8 cellular contexts compared by ENCODE assay signal in genomic region chr7:1137517-1138167, GRCh38. TPM values are rescaled to one million over a fixed set of nuclear protein-coding genes. Genes with fewer than 3 reads are reported as not detected.
A peak's percentile ranks its signal among the peaks of the same experiment; 100 is the strongest.
DNase-seq lines count a peak whose midpoint lies in the region; ATAC-seq and TF ChIP-seq lines count a peak whose summit lies in the region.

No MANE protein-coding gene starts in this region.

- CTCF ChIA-PET in activated CD4-positive, alpha-beta T cell treated with anti-CD3 and anti-CD28 coated beads for 36 hours (lab: Charles Lee), result interaction anchor here (0.6 to 1.8 kb wide), 13 partner anchors 15 to 145 kb away, joined by 3 to 8 read pairs (median 6); no protein-coding TSS in a partner anchor

- peak; percentile 54 for ATAC-seq in activated CD4-positive, alpha-beta T cell treated with anti-CD3 and anti-CD28 coated beads for 36 hours
- ATAC-seq in HG02885 (IDR thresholded peaks at IDR 0.05; ENCODE audit: poor library complexity, unreplicated experiment) (peak; percentile 62), SK-N-SH treated with all-trans-retinoic acid at 6 μM for 48 hours (peak; percentile 83)

- no peaks in the 10 kb centered on the region for H3K27me3 Mint-ChIP-seq in activated CD4-positive, alpha-beta T cell treated with anti-CD3 and anti-CD28 coated beads for 36 hours
- no peaks in the 10 kb centered on the region for H3K27me3 Mint-ChIP-seq in progenitor cell of endocrine pancreas

- H3K4me3 ChIP-seq in fibroblast of the aortic adventitia (ENCODE audit: low read depth, low read length), result peak overlapping the region; percentile 84

- TF ChIP-seq CTCF in fibroblast of the aortic adventitia (IDR thresholded peaks at IDR 0.05; ENCODE audit: insufficient read depth, low read length) (no peak), progenitor cell of endocrine pancreas (IDR thresholded peaks at IDR 0.05; ENCODE audit: unreplicated experiment) (no peak)

- peaks cover 4% of the 10 kb centered on the region for H3K36me3 Mint-ChIP-seq in activated CD4-positive, alpha-beta T cell treated with anti-CD3 and anti-CD28 coated beads for 36 hours (ENCODE audit: low read depth)
- peaks cover 11% of the 10 kb centered on the region for H3K36me3 Mint-ChIP-seq in progenitor cell of endocrine pancreas (ENCODE audit: insufficient read depth)

- intact Hi-C loops in activated CD4-positive, alpha-beta T cell treated with anti-CD3 and anti-CD28 coated beads for 36 hours (cut with DNase I, micrococcal nuclease), result loop anchor here (1.0 to 5.0 kb wide), 9 partner anchors 23 to 322 kb away; partner anchors contain the start of genes ZFAND2A (in 2 of the 2), COX19 (in 1 of the 2), GET4 (in 1 of the 2) and GPR146 (in 1 of the 2)

- peaks cover 21% of the 10 kb centered on the region for H3K4me1 Mint-ChIP-seq in activated CD4-positive, alpha-beta T cell treated with anti-CD3 and anti-CD28 coated beads for 36 hours
- peaks cover 14% of the 10 kb centered on the region for H3K4me1 Mint-ChIP-seq in progenitor cell of endocrine pancreas (ENCODE audit: low read depth)

- H3K9me3 Mint-ChIP-seq in activated CD4-positive, alpha-beta T cell treated with anti-CD3 and anti-CD28 coated beads for 36 hours (ENCODE audit: low read depth), result no peaks in the 10 kb centered on the region
- peaks cover 7% of the 10 kb centered on the region for H3K9me3 Mint-ChIP-seq in progenitor cell of endocrine pancreas (ENCODE audit: low read depth)

- H3K4me3 Mint-ChIP-seq in activated CD4-positive, alpha-beta T cell treated with anti-CD3 and anti-CD28 coated beads for 36 hours, result peak overlapping the region; percentile 75
- peak overlapping the region; percentile 82 for H3K4me3 Mint-ChIP-seq in progenitor cell of endocrine pancreas (ENCODE audit: low read depth)

- H3K27ac Mint-ChIP-seq in activated CD4-positive, alpha-beta T cell treated with anti-CD3 and anti-CD28 coated beads for 36 hours, result peak overlapping the region; percentile 69
- peak overlapping the region; percentile 23 for H3K27ac Mint-ChIP-seq in progenitor cell of endocrine pancreas

- no peak for DNase-seq in activated CD4-positive, alpha-beta T cell treated with anti-CD3 and anti-CD28 coated beads for 36 hours
- no peak for DNase-seq in activated CD4-positive, alpha-beta T cell treated with anti-CD3 and anti-CD28 coated beads for 48 hours
- DNase-seq in fibroblast of the aortic adventitia (ENCODE audit: low read depth) (no peak), progenitor cell of endocrine pancreas (ENCODE audit: low spot score, unreplicated experiment) (no peak), mucosa of gallbladder (ENCODE audit: low spot score) (no peak), DMS153 treated with DMSO at 0.1 percent for 48 hours (lab: John Stamatoyannopoulos, UW; ENCODE audit: unreplicated experiment) (no peak)

- POLR2A ChIA-PET in activated CD4-positive, alpha-beta T cell treated with anti-CD3 and anti-CD28 coated beads for 36 hours (lab: Charles Lee), result interaction anchor here (1.4 to 1.7 kb wide), 3 partner anchors 18 to 162 kb away, joined by 3 to 7 read pairs (median 6); partner anchors contain the start of gene COX19

TF ChIP-seq in SK-N-SH treated with all-trans-retinoic acid at 6 μM for 48 hours, 23 proteins besides CTCF, POLR2A, EP300 and RAD21:
- TF ChIP-seq GLIS3 (CRISPR knock-in tag; IDR thresholded peaks at IDR 0.05) (no peak), TCF4 (CRISPR knock-in tag; IDR thresholded peaks at IDR 0.05; ENCODE audit: borderline replicate concordance) (no peak), ZC3H10 (CRISPR knock-in tag; IDR thresholded peaks at IDR 0.05) (no peak), ZFP3 (CRISPR knock-in tag; IDR thresholded peaks at IDR 0.05) (no peak), TSHZ2 (CRISPR knock-in tag; IDR thresholded peaks at IDR 0.05) (no peak), BACH2 (CRISPR knock-in tag; IDR thresholded peaks at IDR 0.05; ENCODE audit: borderline replicate concordance) (no peak), OSR1 (CRISPR knock-in tag; IDR thresholded peaks at IDR 0.05) (no peak), SNAI2 (CRISPR knock-in tag; IDR thresholded peaks at IDR 0.05) (no peak), RARB (CRISPR knock-in tag; IDR thresholded peaks at IDR 0.05) (no peak), TOX (CRISPR knock-in tag; IDR thresholded peaks at IDR 0.05; ENCODE audit: borderline replicate concordance) (no peak), ARNTL (CRISPR knock-in tag; IDR thresholded peaks at IDR 0.05; ENCODE audit: borderline replicate concordance, low read depth) (no peak), CSDC2 (CRISPR knock-in tag; IDR thresholded peaks at IDR 0.05) (no peak), PATZ1 (CRISPR knock-in tag; IDR thresholded peaks at IDR 0.05; ENCODE audit: borderline replicate concordance) (no peak), ESRRG (CRISPR knock-in tag; IDR thresholded peaks at IDR 0.05) (no peak), PPARA (CRISPR knock-in tag; IDR thresholded peaks at IDR 0.05; ENCODE audit: borderline replicate concordance) (no peak), ISL1 (CRISPR knock-in tag; IDR thresholded peaks at IDR 0.05) (no peak)
- TF ChIP-seq, protein P1, sequence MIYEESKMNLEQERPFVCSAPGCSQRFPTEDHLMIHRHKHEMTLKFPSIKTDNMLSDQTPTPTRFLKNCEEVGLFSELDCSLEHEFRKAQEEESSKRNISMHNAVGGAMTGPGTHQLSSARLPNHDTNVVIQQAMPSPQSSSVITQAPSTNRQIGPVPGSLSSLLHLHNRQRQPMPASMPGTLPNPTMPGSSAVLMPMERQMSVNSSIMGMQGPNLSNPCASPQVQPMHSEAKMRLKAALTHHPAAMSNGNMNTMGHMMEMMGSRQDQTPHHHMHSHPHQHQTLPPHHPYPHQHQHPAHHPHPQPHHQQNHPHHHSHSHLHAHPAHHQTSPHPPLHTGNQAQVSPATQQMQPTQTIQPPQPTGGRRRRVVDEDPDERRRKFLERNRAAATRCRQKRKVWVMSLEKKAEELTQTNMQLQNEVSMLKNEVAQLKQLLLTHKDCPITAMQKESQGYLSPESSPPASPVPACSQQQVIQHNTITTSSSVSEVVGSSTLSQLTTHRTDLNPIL (CRISPR knock-in tag; IDR thresholded peaks at IDR 0.05; ENCODE audit: low read depth), result no peak
- TF ChIP-seq, protein P2, sequence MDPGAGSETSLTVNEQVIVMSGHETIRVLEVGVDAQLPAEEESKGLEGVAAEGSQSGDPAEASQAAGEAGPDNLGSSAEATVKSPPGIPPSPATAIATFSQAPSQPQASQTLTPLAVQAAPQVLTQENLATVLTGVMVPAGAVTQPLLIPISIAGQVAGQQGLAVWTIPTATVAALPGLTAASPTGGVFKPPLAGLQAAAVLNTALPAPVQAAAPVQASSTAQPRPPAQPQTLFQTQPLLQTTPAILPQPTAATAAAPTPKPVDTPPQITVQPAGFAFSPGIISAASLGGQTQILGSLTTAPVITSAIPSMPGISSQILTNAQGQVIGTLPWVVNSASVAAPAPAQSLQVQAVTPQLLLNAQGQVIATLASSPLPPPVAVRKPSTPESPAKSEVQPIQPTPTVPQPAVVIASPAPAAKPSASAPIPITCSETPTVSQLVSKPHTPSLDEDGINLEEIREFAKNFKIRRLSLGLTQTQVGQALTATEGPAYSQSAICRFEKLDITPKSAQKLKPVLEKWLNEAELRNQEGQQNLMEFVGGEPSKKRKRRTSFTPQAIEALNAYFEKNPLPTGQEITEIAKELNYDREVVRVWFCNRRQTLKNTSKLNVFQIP (CRISPR knock-in tag; IDR thresholded peaks at IDR 0.05; ENCODE audit: borderline replicate concordance, low read depth), result no peak

RNA-seq across cellular contexts. Expression of gene ZFAND2A, which starts 22.4 kb away (rescaled TPM):
- total RNA-seq in activated CD4-positive, alpha-beta T cell treated with anti-CD3 and anti-CD28 coated beads for 36 hours, result 10 to 100 TPM; 21.6 to 25.2 TPM
- 14.6 and 16.6 TPM in 2 replicates for total RNA-seq in fibroblast of the aortic adventitia (ENCODE audit: low replicate concordance)
- total RNA-seq in progenitor cell of endocrine pancreas, result 14.1 and 16.8 TPM in 2 replicates
- total RNA-seq in mucosa of gallbladder, result 19.2 TPM

RNA-seq across cellular contexts. Expression of gene GPER1, which starts 49.7 kb away (rescaled TPM):
- not detected for total RNA-seq in activated CD4-positive, alpha-beta T cell treated with anti-CD3 and anti-CD28 coated beads for 36 hours
- 2.9 and 6.4 TPM in 2 replicates for total RNA-seq in fibroblast of the aortic adventitia (ENCODE audit: low replicate concordance)
- 0.50 and 0.64 TPM in 2 replicates for total RNA-seq in progenitor cell of endocrine pancreas
- total RNA-seq in mucosa of gallbladder, result 4.7 TPM
